In genomic region chr19:16540948-16541347, GRCh38 we compare ENCODE assay signal across 11 cellular contexts. TPM values are rescaled to one million over a fixed set of nuclear protein-coding genes. Genes with fewer than 3 reads are reported as not detected.
DNase-seq lines count a peak whose midpoint lies in the region; ATAC-seq, FAIRE-seq and TF ChIP-seq lines count a peak whose summit lies in the region.
"Had no signal": no experiment of that assay in that cellular context is flagged by ENCODE, and none has a peak within 500 bp of the region (broad histone marks: within the 10 kb centered on the region; RNA-seq: fewer than 3 reads in every experiment).

No MANE protein-coding gene starts in this region.

- peaks cover 37% of the 10 kb centered on the region for H3K4me1 Mint-ChIP-seq in T-helper 1 cell treated with Interleukin-12 subunit alpha and Interleukin-12 subunit beta and Interleukin-4 antibody, amounts not matched to agents 30 μg/mL and 1 μg/mL, for 36 hours (ENCODE audit: low read depth)
- peaks cover 28% of the 10 kb centered on the region for H3K4me1 Mint-ChIP-seq in activated T-helper 2 cell treated with anti-CD3 and anti-CD28 coated beads, Interferon-gamma antibody, Interleukin-2, Interleukin-4, amounts not matched to agents 10 μg/mL and 5 μg/mL and 100 μg/mL, durations not matched to agents 14 hours and 24 hours and 36 hours (ENCODE audit: low read depth)

- H3K9me3 ChIP-seq in keratinocyte (ENCODE audit: control insufficient read depth, low read depth, low read length) (no peaks in the 10 kb centered on the region), stomach smooth muscle (ENCODE audit: control insufficient read depth in 2 of 2, low read length in 2 of 2) (no peaks in the 10 kb centered on the region)

- ATAC-seq in HG02763 (IDR thresholded peaks at IDR 0.05; ENCODE audit: unreplicated experiment): no peak

- no peaks in the 10 kb centered on the region for H3K9me1 ChIP-seq in keratinocyte (ENCODE audit: control insufficient read depth, extremely low read depth, insufficient read depth, low read length)

- H3K9ac ChIP-seq in keratinocyte (ENCODE audit: control insufficient read depth, extremely low read depth, insufficient read depth, low read length) (peak overlapping the region; percentile 94), stomach smooth muscle (ENCODE audit: low read length in 2 of 2) (peak overlapping the region; percentile 81 to 82)

- peaks cover 26% of the 10 kb centered on the region for H3K36me3 Mint-ChIP-seq in T-helper 1 cell treated with Interleukin-12 subunit alpha and Interleukin-12 subunit beta and Interleukin-4 antibody, amounts not matched to agents 30 μg/mL and 1 μg/mL, for 36 hours (ENCODE audit: low read depth)
- H3K36me3 Mint-ChIP-seq in activated T-helper 2 cell treated with anti-CD3 and anti-CD28 coated beads, Interferon-gamma antibody, Interleukin-2, Interleukin-4, amounts not matched to agents 10 μg/mL and 5 μg/mL and 100 μg/mL, durations not matched to agents 14 hours and 24 hours and 36 hours (ENCODE audit: low read depth): peaks cover 65% of the 10 kb centered on the region

- dilution Hi-C loops in keratinocyte (cut with MboI; ENCODE audit: extremely low pct_ligation_motif_present, low sequenced_read_pairs): no loop called here

- peaks cover 26% of the 10 kb centered on the region for H4K20me1 ChIP-seq in keratinocyte (ENCODE audit: control insufficient read depth, extremely low read depth, insufficient read depth, low read length)

- TF ChIP-seq CTCF in keratinocyte (optimal IDR thresholded peaks at IDR 0.05 in 1 of 3, IDR thresholded peaks at IDR 0.05 in 1 of 3, conservative IDR thresholded peaks at IDR 0.05 in 1 of 3; ENCODE audit: extremely low read depth in 1 of 3, insufficient read depth in 2 of 3, low read length in 3 of 3): no peak

- peak overlapping the region; percentile 97 for H3K4me2 ChIP-seq in keratinocyte (ENCODE audit: control insufficient read depth, extremely low read depth, insufficient read depth, low read depth, low read length)

- no peak for DNase-seq in T-helper 1 cell
- DNase-seq in activated T-helper 2 cell treated with anti-CD3 and anti-CD28 coated beads, Interferon-gamma antibody, Interleukin-2, Interleukin-4, amounts not matched to agents 10 μg/mL and 5 μg/mL and 100 μg/mL, durations not matched to agents 14 hours and 24 hours and 36 hours (ENCODE audit: low spot score): no peak
- no peak for DNase-seq in keratinocyte (ENCODE audit: low read depth, low spot score)
- no peak for DNase-seq in NCI-H1105 (lab: John Stamatoyannopoulos, UW)
- no peak for DNase-seq in hypothalamus (lab: John Stamatoyannopoulos, UW)
- DNase-seq: foreskin keratinocyte had no signal

- FAIRE-seq in keratinocyte (lab: Jason Lieb, UNC): no peak
- FAIRE-seq: A204.1 had no signal

- no peaks in the 10 kb centered on the region for H3K9me3 Mint-ChIP-seq in T-helper 1 cell treated with Interleukin-12 subunit alpha and Interleukin-12 subunit beta and Interleukin-4 antibody, amounts not matched to agents 30 μg/mL and 1 μg/mL, for 36 hours
- H3K9me3 Mint-ChIP-seq in activated T-helper 2 cell treated with anti-CD3 and anti-CD28 coated beads, Interferon-gamma antibody, Interleukin-2, Interleukin-4, amounts not matched to agents 10 μg/mL and 5 μg/mL and 100 μg/mL, durations not matched to agents 14 hours and 24 hours and 36 hours: no peaks in the 10 kb centered on the region

- H3K27ac Mint-ChIP-seq in T-helper 1 cell treated with Interleukin-12 subunit alpha and Interleukin-12 subunit beta and Interleukin-4 antibody, amounts not matched to agents 30 μg/mL and 1 μg/mL, for 36 hours: peak overlapping the region; percentile 67
- H3K27ac Mint-ChIP-seq in activated T-helper 2 cell treated with anti-CD3 and anti-CD28 coated beads, Interferon-gamma antibody, Interleukin-2, Interleukin-4, amounts not matched to agents 10 μg/mL and 5 μg/mL and 100 μg/mL, durations not matched to agents 14 hours and 24 hours and 36 hours: no peak overlapping the region

- H3K27me3 Mint-ChIP-seq in T-helper 1 cell treated with Interleukin-12 subunit alpha and Interleukin-12 subunit beta and Interleukin-4 antibody, amounts not matched to agents 30 μg/mL and 1 μg/mL, for 36 hours (ENCODE audit: low read depth): no peaks in the 10 kb centered on the region
- H3K27me3 Mint-ChIP-seq in activated T-helper 2 cell treated with anti-CD3 and anti-CD28 coated beads, Interferon-gamma antibody, Interleukin-2, Interleukin-4, amounts not matched to agents 10 μg/mL and 5 μg/mL and 100 μg/mL, durations not matched to agents 14 hours and 24 hours and 36 hours (ENCODE audit: low read depth): no peaks in the 10 kb centered on the region

- H3K27me3 ChIP-seq in keratinocyte (ENCODE audit: control insufficient read depth, extremely low read depth, insufficient read depth, low read length) (no peaks in the 10 kb centered on the region), stomach smooth muscle (ENCODE audit: control insufficient read depth in 1 of 2, insufficient read depth in 2 of 2, low read length in 2 of 2) (no peaks in the 10 kb centered on the region)
- H3K27me3 ChIP-seq: foreskin keratinocyte had no signal

- intact Hi-C loops in activated T-helper 2 cell treated with anti-CD3 and anti-CD28 coated beads, Interferon-gamma antibody, Interleukin-2, Interleukin-4, amounts not matched to agents 10 μg/mL and 5 μg/mL and 100 μg/mL, durations not matched to agents 14 hours and 24 hours and 36 hours (cut with micrococcal nuclease): no loop called here

- H3K79me2 ChIP-seq in keratinocyte (ENCODE audit: control insufficient read depth, insufficient read depth, low read length): peaks cover 80% of the 10 kb centered on the region

- H3K36me3 ChIP-seq in keratinocyte (ENCODE audit: control insufficient read depth in 2 of 2, extremely low read depth in 1 of 2, insufficient read depth in 2 of 2, low read length in 2 of 2) (peaks cover 18 to 37% of the 10 kb centered on the region in 2 experiments), stomach smooth muscle (ENCODE audit: control insufficient read depth in 2 of 2, insufficient read depth in 2 of 2, low read length in 2 of 2) (peaks cover 10 to 13% of the 10 kb centered on the region in 2 donors)

- H3K27ac ChIP-seq in keratinocyte (ENCODE audit: control insufficient read depth, insufficient read depth, low read length) (peak overlapping the region; percentile 80), stomach smooth muscle (ENCODE audit: low read length) (no peak overlapping the region)

- peak overlapping the region; percentile 78 to 99 (median 99) for H3K4me3 ChIP-seq in keratinocyte (ENCODE audit: control insufficient read depth in 2 of 3, extremely low read depth in 1 of 3, insufficient read depth in 2 of 3, low read depth in 1 of 3, low read length in 3 of 3)
- peak overlapping the region; percentile 91 to 93 for H3K4me3 ChIP-seq in stomach smooth muscle (ENCODE audit: low read length in 2 of 2)

- no peak overlapping the region for H2AFZ ChIP-seq in keratinocyte (ENCODE audit: control insufficient read depth, low read length)

- peak overlapping the region; percentile 94 for H3K4me3 Mint-ChIP-seq in T-helper 1 cell treated with Interleukin-12 subunit alpha and Interleukin-12 subunit beta and Interleukin-4 antibody, amounts not matched to agents 30 μg/mL and 1 μg/mL, for 36 hours
- H3K4me3 Mint-ChIP-seq in activated T-helper 2 cell treated with anti-CD3 and anti-CD28 coated beads, Interferon-gamma antibody, Interleukin-2, Interleukin-4, amounts not matched to agents 10 μg/mL and 5 μg/mL and 100 μg/mL, durations not matched to agents 14 hours and 24 hours and 36 hours (ENCODE audit: low read depth): peak overlapping the region; percentile 99

- H3K4me1 ChIP-seq in keratinocyte (ENCODE audit: control insufficient read depth, extremely low read depth, insufficient read depth, low read length): peaks cover 14% of the 10 kb centered on the region
- H3K4me1 ChIP-seq in stomach smooth muscle (ENCODE audit: control insufficient read depth, insufficient read depth, low read length): peaks cover 24% of the 10 kb centered on the region
- H3K4me1 ChIP-seq: foreskin keratinocyte had no signal

RNA-seq across cellular contexts. Expression of gene CHERP, which starts 1.3 kb away (rescaled TPM):
- 79.1 and 82.3 TPM in 2 replicates for total RNA-seq in activated T-helper 2 cell treated with anti-CD3 and anti-CD28 coated beads, Interferon-gamma antibody, Interleukin-2, Interleukin-4, amounts not matched to agents 10 μg/mL and 5 μg/mL and 100 μg/mL, durations not matched to agents 14 hours and 24 hours and 36 hours
- 3.3 to 9.1 TPM (median 3.6 TPM) in 3 replicates for polyA plus RNA-seq in keratinocyte
- 12.8 TPM for polyA plus RNA-seq in keratinocyte (2011; ENCODE audit: low read depth)
- 4.0 and 8.6 TPM in 2 replicates for polyA plus RNA-seq in keratinocyte (2011; cell fraction: cytosol; rRNA removed)
- 18.6 and 23.9 TPM in 2 replicates for polyA plus RNA-seq in keratinocyte (2011; cell fraction: nucleus; rRNA removed)
- 16.1 and 26.7 TPM in 2 replicates for polyA plus RNA-seq in keratinocyte (2012; ENCODE audit: low replicate concordance)
- polyA minus RNA-seq in keratinocyte: 1.9 to 30.9 TPM (median 5.2 TPM) in 3 replicates
- 13.4 TPM for polyA minus RNA-seq in keratinocyte (2011; cell fraction: cytosol; rRNA and poly(A)+ RNA removed)
- 11.7 and 18.0 TPM in 2 replicates for polyA minus RNA-seq in keratinocyte (2011; cell fraction: nucleus; rRNA and poly(A)+ RNA removed)

RNA-seq across cellular contexts. Expression of gene SLC35E1, which starts 31.3 kb away (rescaled TPM):
- 55.3 and 56.0 TPM in 2 replicates for total RNA-seq in activated T-helper 2 cell treated with anti-CD3 and anti-CD28 coated beads, Interferon-gamma antibody, Interleukin-2, Interleukin-4, amounts not matched to agents 10 μg/mL and 5 μg/mL and 100 μg/mL, durations not matched to agents 14 hours and 24 hours and 36 hours
- polyA plus RNA-seq in keratinocyte: 30.3 to 42.0 TPM (median 39.1 TPM) in 3 replicates
- 17.8 TPM for polyA plus RNA-seq in keratinocyte (2011; ENCODE audit: low read depth)
- polyA plus RNA-seq in keratinocyte (2011; cell fraction: cytosol; rRNA removed): 28.7 and 32.6 TPM in 2 replicates
- 56.4 and 59.8 TPM in 2 replicates for polyA plus RNA-seq in keratinocyte (2011; cell fraction: nucleus; rRNA removed)
- 38.9 and 39.4 TPM in 2 replicates for polyA plus RNA-seq in keratinocyte (2012; ENCODE audit: low replicate concordance)
- 81.4 to 109 TPM (median 105 TPM) in 3 replicates for polyA minus RNA-seq in keratinocyte
- 59.9 TPM for polyA minus RNA-seq in keratinocyte (2011; cell fraction: cytosol; rRNA and poly(A)+ RNA removed)
- 50.9 and 66.0 TPM in 2 replicates for polyA minus RNA-seq in keratinocyte (2011; cell fraction: nucleus; rRNA and poly(A)+ RNA removed)

RNA-seq across cellular contexts. Expression of gene C19orf44, which starts 44.8 kb away (rescaled TPM):
- 3.8 and 3.9 TPM in 2 replicates for total RNA-seq in activated T-helper 2 cell treated with anti-CD3 and anti-CD28 coated beads, Interferon-gamma antibody, Interleukin-2, Interleukin-4, amounts not matched to agents 10 μg/mL and 5 μg/mL and 100 μg/mL, durations not matched to agents 14 hours and 24 hours and 36 hours
- 1.7 to 3.2 TPM (median 2.7 TPM) in 3 replicates for polyA plus RNA-seq in keratinocyte
- 1.4 TPM for polyA plus RNA-seq in keratinocyte (2011; ENCODE audit: low read depth)
- 2.3 and 2.6 TPM in 2 replicates for polyA plus RNA-seq in keratinocyte (2011; cell fraction: cytosol; rRNA removed)
- 7.7 and 8.4 TPM in 2 replicates for polyA plus RNA-seq in keratinocyte (2011; cell fraction: nucleus; rRNA removed)
- 2.1 and 2.4 TPM in 2 replicates for polyA plus RNA-seq in keratinocyte (2012; ENCODE audit: low replicate concordance)
- polyA minus RNA-seq in keratinocyte: 0.99 to 2.8 TPM (median 2.6 TPM) in 3 replicates
- polyA minus RNA-seq in keratinocyte (2011; cell fraction: cytosol; rRNA and poly(A)+ RNA removed): not detected
- 1.8 and 2.2 TPM in 2 replicates for polyA minus RNA-seq in keratinocyte (2011; cell fraction: nucleus; rRNA and poly(A)+ RNA removed)

RNA-seq across cellular contexts. Expression of gene CALR3, which starts 45.0 kb away (rescaled TPM):
- not detected in 2 replicates for total RNA-seq in activated T-helper 2 cell treated with anti-CD3 and anti-CD28 coated beads, Interferon-gamma antibody, Interleukin-2, Interleukin-4, amounts not matched to agents 10 μg/mL and 5 μg/mL and 100 μg/mL, durations not matched to agents 14 hours and 24 hours and 36 hours
- 0.04 to 0.05 TPM in 2 of 3 replicates, not detected in the other for polyA plus RNA-seq in keratinocyte
- 0.61 TPM for polyA plus RNA-seq in keratinocyte (2011; ENCODE audit: low read depth)
- not detected in 2 replicates for polyA plus RNA-seq in keratinocyte (2011; cell fraction: cytosol; rRNA removed)
- polyA plus RNA-seq in keratinocyte (2011; cell fraction: nucleus; rRNA removed): 0.15 TPM in 1 of 2 replicates, not detected in the other
- polyA plus RNA-seq in keratinocyte (2012; ENCODE audit: low replicate concordance): 0.20 TPM in 1 of 2 replicates, not detected in the other
- polyA minus RNA-seq in keratinocyte: 0.74 TPM in 1 of 3 replicates, not detected in the others
- polyA minus RNA-seq in keratinocyte (2011; cell fraction: cytosol; rRNA and poly(A)+ RNA removed): not detected
- not detected in 2 replicates for polyA minus RNA-seq in keratinocyte (2011; cell fraction: nucleus; rRNA and poly(A)+ RNA removed)
- total RNA-seq: foreskin keratinocyte, RPMI7951 had no signal
